Comparison of ENCODE assay signal across 12 cellular contexts in genomic region chr17:71330099-71330375, GRCh38.
DNase-seq lines count a peak whose midpoint lies in the region; ATAC-seq, FAIRE-seq and TF ChIP-seq lines count a peak whose summit lies in the region.
"Had no signal": no experiment of that assay in that cellular context is flagged by ENCODE, and none has a peak within 500 bp of the region (broad histone marks: within the 10 kb centered on the region; RNA-seq: fewer than 3 reads in every experiment).

No MANE protein-coding gene starts in this region.

- WGBS in GM23248 (ENCODE audit: low coverage in 1 of 2, low lambda C conversion rate in 2 of 2, missing lambda C conversion rate in 2 of 2), 2 experiments = 12 to 18% methylated on average over 2 of the region's 2 CpGs

- peaks cover 46% of the 10 kb centered on the region for H3K4me1 ChIP-seq in GM23248 (ENCODE audit: insufficient read depth)

- H3K27me3 ChIP-seq in GM23248 (replicated peaks; ENCODE audit: insufficient read depth) = no peaks in the 10 kb centered on the region

- no peak for FAIRE-seq in RCC 7860 (lab: Jason Lieb, UNC)
- FAIRE-seq: A549 had no signal

- no peak overlapping the region for H3K4me3 ChIP-seq in GM23248
- no peak overlapping the region for H3K4me3 ChIP-seq in fibroblast of the aortic adventitia (ENCODE audit: low read depth, low read length)
- H3K4me3 ChIP-seq in retinal pigment epithelial cell (ENCODE audit: low read length) = no peak overlapping the region
- H3K4me3 ChIP-seq: A549, GM23338 had no signal

- no peaks in the 10 kb centered on the region for H4K20me1 ChIP-seq in GM23248 (ENCODE audit: insufficient read depth)

- DNase-seq in GM23248 = peak; percentile 83
- peak; percentile 70 for DNase-seq in astrocyte of the hippocampus (ENCODE audit: low read depth, low spot score)
- DNase-seq in fibroblast of the aortic adventitia (ENCODE audit: low read depth) = peak; percentile 7
- peak; percentile 38 for DNase-seq in retinal pigment epithelial cell (ENCODE audit: low read depth)
- no peak for DNase-seq in KBM-7
- no peak for DNase-seq in RCC 7860 (ENCODE audit: low spot score)
- no peak for DNase-seq in NCI-H748 (lab: John Stamatoyannopoulos, UW; ENCODE audit: unreplicated experiment)
- DNase-seq: CD8-positive, alpha-beta memory T cell; H7 had no signal

- H3K9ac ChIP-seq in GM23248 = peak overlapping the region; percentile 33; the same call in 1 of the 2 replicates

- H3K36me3 ChIP-seq in GM23248 (ENCODE audit: low read depth) = no peaks in the 10 kb centered on the region

- TF ChIP-seq CTCF in fibroblast of the aortic adventitia (IDR thresholded peaks at IDR 0.05; ENCODE audit: insufficient read depth, low read length) (no peak), retinal pigment epithelial cell (conservative IDR thresholded peaks at IDR 0.05; ENCODE audit: low read depth, low read length) (no peak)

- H3F3A ChIP-seq in GM23248 (ENCODE audit: insufficient read depth) = peaks cover 31% of the 10 kb centered on the region; the same call in 1 of the 2 replicates

- no peak for ATAC-seq in GM18858 (IDR thresholded peaks at IDR 0.05; ENCODE audit: unreplicated experiment)
- ATAC-seq: A549, GM23338 had no signal

- peak overlapping the region; percentile 75 for H3K27ac ChIP-seq in GM23248
- H3K27ac ChIP-seq: A549 had no signal

- no peaks in the 10 kb centered on the region for H3K9me2 ChIP-seq in GM23248 (ENCODE audit: insufficient read depth)

- no peaks in the 10 kb centered on the region for H3K79me2 ChIP-seq in GM23248 (ENCODE audit: insufficient read depth)

- in situ Hi-C loops in GM23248 (cut with MboI) = no loop called here
- in situ Hi-C loops in KBM-7 (cut with MboI; ENCODE audit: low pct_unique_long_range_greater_than_20kb, low sequenced_read_pairs) = no loop called here

- H2AFZ ChIP-seq in GM23248 = peak overlapping the region; percentile 68
- H2AFZ ChIP-seq: GM23338 had no signal

- peak overlapping the region; percentile 80 for H3K4me2 ChIP-seq in GM23248 (ENCODE audit: unreplicated experiment)
- H3K4me2 ChIP-seq: GM23338 had no signal

- H3K9me3 ChIP-seq in GM23248 (ENCODE audit: low read depth) = no peaks in the 10 kb centered on the region
- H3K9me3 ChIP-seq: A549 had no signal

Comparison
In these comparisons a context has a peak if more than half of its experiments do, and no peak if none do; other contexts are left out.
1. DNase-seq: peak in GM23248 (single experiment), astrocyte of the hippocampus (single experiment), fibroblast of the aortic adventitia (single experiment) and retinal pigment epithelial cell (single experiment); none in KBM-7 (single experiment), RCC 7860 (single experiment) and NCI-H748 (single experiment).